18 cellular contexts compared by ENCODE assay signal in the genomic region with DNA sequence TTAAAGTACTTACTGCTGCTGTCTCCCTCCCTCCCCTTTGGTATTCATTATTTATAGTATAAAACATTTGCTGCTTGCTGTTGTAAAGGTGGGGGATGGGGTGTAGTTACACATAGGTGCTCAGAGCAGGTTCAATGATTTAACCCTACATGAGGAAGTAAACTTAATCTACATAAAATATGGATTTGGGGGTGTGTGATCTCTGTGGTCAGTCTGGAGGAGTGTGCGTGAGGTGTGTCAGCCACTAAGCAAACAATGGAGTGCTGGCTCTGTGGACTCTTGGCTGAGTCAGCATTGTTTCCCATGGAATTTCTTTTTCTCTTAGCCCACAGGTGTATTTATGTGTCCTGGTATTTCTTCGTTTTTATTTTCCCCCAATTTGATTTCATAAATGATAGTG.
A peak's percentile ranks its signal among the peaks of the same experiment; 100 is the strongest.
DNase-seq lines count a peak whose midpoint lies in the region; ATAC-seq and TF ChIP-seq lines count a peak whose summit lies in the region.
"Had no signal": no experiment of that assay in that cellular context is flagged by ENCODE, and none has a peak within 500 bp of the region (broad histone marks: within the 10 kb centered on the region; RNA-seq: fewer than 3 reads in every experiment).

No MANE protein-coding gene starts in this region.

- H4K20me1 ChIP-seq in IMR-90 (ENCODE audit: insufficient read depth, low read length), result no peaks in the 10 kb centered on the region

- no peak overlapping the region for H3K14ac ChIP-seq in IMR-90 (replicated peaks; ENCODE audit: low read depth, low read length)

- intact Hi-C loops in IMR-90 (cut with micrococcal nuclease) (no loop called here), left lung (cut with DNase I) (no loop called here)

- H2BK5ac ChIP-seq in IMR-90 (ENCODE audit: low read depth, low read length, poor library complexity, severe bottlenecking), result no peak overlapping the region

- no peak overlapping the region for H2BK20ac ChIP-seq in IMR-90 (ENCODE audit: low read depth, low read length)

- no peak for TF ChIP-seq POLR2A in IMR-90 (IDR thresholded peaks at IDR 0.05; ENCODE audit: low read depth, low read length)

- ATAC-seq in IMR-90 (ENCODE audit: low read depth), result no peak
- ATAC-seq in left lung, result peak; percentile 93
- ATAC-seq in GM21390 (IDR thresholded peaks at IDR 0.05; ENCODE audit: unreplicated experiment), result no peak
- no peak for ATAC-seq in HG03521 (IDR thresholded peaks at IDR 0.05; ENCODE audit: unreplicated experiment)
- ATAC-seq: natural killer cell; Right ventricle myocardium inferior; stimulated activated memory B cell treated with anti-CD40 and anti-IgM and Interleukin-4, amounts not matched to agents 10 μg/mL and 1 μg/mL and 100 μg/mL, for 72 hours had no signal

- H3K9me3 ChIP-seq in IMR-90 (ENCODE audit: control insufficient read depth, insufficient read depth, low read length) (no peaks in the 10 kb centered on the region), left lung (no peaks in the 10 kb centered on the region)
- no peaks in the 10 kb centered on the region for H3K9me3 ChIP-seq in effector memory CD4-positive, alpha-beta T cell (ENCODE audit: control insufficient read depth, low read length)

- no peaks in the 10 kb centered on the region for H3K27me3 ChIP-seq in IMR-90 (ENCODE audit: control insufficient read depth, insufficient read depth, low read length)
- no peaks in the 10 kb centered on the region for H3K27me3 ChIP-seq in left lung
- H3K27me3 ChIP-seq in effector memory CD4-positive, alpha-beta T cell (replicated peaks; ENCODE audit: control insufficient read depth, insufficient read depth, low read length, poor library complexity, severe bottlenecking), result no peaks in the 10 kb centered on the region

- H3K36me3 ChIP-seq in IMR-90 (ENCODE audit: control insufficient read depth, insufficient read depth, low read length) (no peaks in the 10 kb centered on the region), left lung (no peaks in the 10 kb centered on the region)
- no peaks in the 10 kb centered on the region for H3K36me3 ChIP-seq in effector memory CD4-positive, alpha-beta T cell (ENCODE audit: control insufficient read depth, insufficient read depth, low read length)

- no CpG with 5 or more reads among the region's 2 CpGs for WGBS in IMR-90 (ENCODE audit: extremely low coverage in 2 of 2, insufficient read length in 1 of 2), 2 experiments

- no peak overlapping the region for H3K4me3 ChIP-seq in IMR-90 (ENCODE audit: insufficient read depth, low read depth, low read length)
- H3K4me3 ChIP-seq in left lung, result no peak overlapping the region
- H3K4me3 ChIP-seq in effector memory CD4-positive, alpha-beta T cell (ENCODE audit: insufficient read depth, low read depth, low read length, poor library complexity, severe bottlenecking), result no peak overlapping the region

- no peak overlapping the region for H3K18ac ChIP-seq in IMR-90 (ENCODE audit: low read depth, low read length)

- no peak overlapping the region for H4K5ac ChIP-seq in IMR-90 (ENCODE audit: low read depth, low read length)

- no peak overlapping the region for H3K9ac ChIP-seq in IMR-90 (ENCODE audit: low read depth, low read length)

- H3K27ac ChIP-seq in IMR-90 (ENCODE audit: insufficient read depth, low read length) (no peak overlapping the region), left lung (no peak overlapping the region)
- no peak overlapping the region for H3K27ac ChIP-seq in effector memory CD4-positive, alpha-beta T cell (ENCODE audit: insufficient read depth, low read length, poor library complexity, severe bottlenecking)

- H2AK5ac ChIP-seq in IMR-90 (ENCODE audit: low read depth, low read length), result no peak overlapping the region

- no peak overlapping the region for H3K4ac ChIP-seq in IMR-90 (ENCODE audit: low read depth, low read length)

- POLR2A ChIA-PET in IMR-90 (lab: Charles Lee; ENCODE audit: unreplicated experiment), result no interaction called here

- DNase-seq in DMS153 (lab: John Stamatoyannopoulos, UW) (peak; percentile 24), IMR-90 (no peak), astrocyte of the hippocampus (ENCODE audit: low read depth, low spot score) (peak; percentile 61), left lung (no peak)
- no peak for DNase-seq in activated CD4-positive, alpha-beta T cell treated with anti-CD3 and anti-CD28 coated beads for 1 hour
- DNase-seq in effector memory CD4-positive, alpha-beta T cell, result no peak
- DNase-seq: activated CD8-positive, alpha-beta memory T cell treated with anti-CD3 and anti-CD28 coated beads for 24 hours; activated gamma-delta T cell; HFFc6; natural killer cell; NCI-H446; retina; stimulated activated CD4-positive, alpha-beta T cell treated with anti-CD3 and anti-CD28 coated beads, Interleukin-4, amount 100 ng/mL, for 4 hours; T-helper 9 cell had no signal

- no TSS peak for BruUV-seq in IMR-90 (replicated peaks; lab: Mats Ljungman, UMichigan)

- dilution Hi-C loops in IMR-90 (cut with HindIII; ENCODE audit: low sequenced_read_pairs, unreplicated experiment), result no loop called here

- no peak overlapping the region for H4K8ac ChIP-seq in IMR-90 (ENCODE audit: low read depth in 2 of 2, low read length in 2 of 2)

- no peaks in the 10 kb centered on the region for H3K9me1 ChIP-seq in IMR-90 (ENCODE audit: insufficient read depth, low read length)

- H3K79me1 ChIP-seq in IMR-90 (ENCODE audit: low read depth in 1 of 2, low read length in 2 of 2), result no peaks in the 10 kb centered on the region

- H2AFZ ChIP-seq in IMR-90 (replicated peaks; ENCODE audit: low read length, poor library complexity), result no peak overlapping the region

- no peak overlapping the region for H4K91ac ChIP-seq in IMR-90 (ENCODE audit: insufficient read depth, low read depth, low read length)

- H3K23ac ChIP-seq in IMR-90 (ENCODE audit: low read depth, low read length), result no peak overlapping the region

- no peak overlapping the region for H3K4me2 ChIP-seq in IMR-90 (ENCODE audit: low read depth, low read length)

- H3K4me1 ChIP-seq in IMR-90 (ENCODE audit: control insufficient read depth, insufficient read depth, low read length) (no peaks in the 10 kb centered on the region), left lung (peaks cover 0 to 3% of the 10 kb centered on the region in 2 donors)
- H3K4me1 ChIP-seq in effector memory CD4-positive, alpha-beta T cell (ENCODE audit: control insufficient read depth, insufficient read depth, low read length, poor library complexity, severe bottlenecking), result no peaks in the 10 kb centered on the region

- no peak overlapping the region for H2BK15ac ChIP-seq in IMR-90 (ENCODE audit: low read depth, low read length)

- no peak overlapping the region for H2BK120ac ChIP-seq in IMR-90 (ENCODE audit: low read depth, low read length)

- TF ChIP-seq CTCF in IMR-90 (conservative IDR thresholded peaks at IDR 0.05; ENCODE audit: low read depth, low read length) (no peak), left lung (IDR thresholded peaks at IDR 0.05) (no peak)

- CTCF ChIA-PET in IMR-90 (lab: Yijun Ruan, JAX), result no interaction called here

- no peak overlapping the region for H3K56ac ChIP-seq in IMR-90 (ENCODE audit: extremely low read depth, insufficient read depth, low read length)

- H2AK9ac ChIP-seq in IMR-90 (replicated peaks; ENCODE audit: low read depth, low read length, poor library complexity), result no peak overlapping the region

- in situ Hi-C loops in IMR-90 (cut with MboI; ENCODE audit: low sequenced_read_pairs), result no loop called here

- no peak for TF ChIP-seq RAD21 in IMR-90 (IDR thresholded peaks at IDR 0.05; ENCODE audit: low read length)

TF ChIP-seq in IMR-90, 13 proteins besides CTCF, POLR2A, EP300 and RAD21:
- TF ChIP-seq, protein P1, sequence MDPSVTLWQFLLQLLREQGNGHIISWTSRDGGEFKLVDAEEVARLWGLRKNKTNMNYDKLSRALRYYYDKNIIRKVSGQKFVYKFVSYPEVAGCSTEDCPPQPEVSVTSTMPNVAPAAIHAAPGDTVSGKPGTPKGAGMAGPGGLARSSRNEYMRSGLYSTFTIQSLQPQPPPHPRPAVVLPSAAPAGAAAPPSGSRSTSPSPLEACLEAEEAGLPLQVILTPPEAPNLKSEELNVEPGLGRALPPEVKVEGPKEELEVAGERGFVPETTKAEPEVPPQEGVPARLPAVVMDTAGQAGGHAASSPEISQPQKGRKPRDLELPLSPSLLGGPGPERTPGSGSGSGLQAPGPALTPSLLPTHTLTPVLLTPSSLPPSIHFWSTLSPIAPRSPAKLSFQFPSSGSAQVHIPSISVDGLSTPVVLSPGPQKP (IDR thresholded peaks at IDR 0.05; ENCODE audit: borderline replicate concordance, low read depth, low read length), result no peak
- TF ChIP-seq MAFK (IDR thresholded peaks at IDR 0.05; ENCODE audit: low read depth, low read length) (0 out of 2 replicates have a peak, but pooled peaks have one; percentile 4), FOS (IDR thresholded peaks at IDR 0.05; ENCODE audit: low read depth, low read length) (no peak), MAZ (IDR thresholded peaks at IDR 0.05; ENCODE audit: borderline replicate concordance, low read depth, low read length) (no peak), MXI1 (IDR thresholded peaks at IDR 0.05; ENCODE audit: borderline replicate concordance, low read depth, low read length) (no peak), RCOR1 (IDR thresholded peaks at IDR 0.05; ENCODE audit: insufficient replicate concordance, low read length) (no peak), NFE2L2 (IDR thresholded peaks at IDR 0.05; ENCODE audit: low read depth, low read length) (no peak), CHD1 (IDR thresholded peaks at IDR 0.05; ENCODE audit: low read depth, low read length) (no peak)
TF ChIP-seq in IMR-90: peak in this region for 1.

Comparison
In these comparisons a context has a peak if more than half of its experiments do, and no peak if none do; other contexts are left out.
1. DNase-seq: peak in DMS153 (single experiment) and astrocyte of the hippocampus (single experiment); none in IMR-90 (single experiment), left lung (0 of 2), activated CD4-positive, alpha-beta T cell treated with anti-CD3 and anti-CD28 coated beads for 1 hour (single experiment) and effector memory CD4-positive, alpha-beta T cell (0 of 3).